ENCODE assay signal across 24 cellular contexts in the genomic region with DNA sequence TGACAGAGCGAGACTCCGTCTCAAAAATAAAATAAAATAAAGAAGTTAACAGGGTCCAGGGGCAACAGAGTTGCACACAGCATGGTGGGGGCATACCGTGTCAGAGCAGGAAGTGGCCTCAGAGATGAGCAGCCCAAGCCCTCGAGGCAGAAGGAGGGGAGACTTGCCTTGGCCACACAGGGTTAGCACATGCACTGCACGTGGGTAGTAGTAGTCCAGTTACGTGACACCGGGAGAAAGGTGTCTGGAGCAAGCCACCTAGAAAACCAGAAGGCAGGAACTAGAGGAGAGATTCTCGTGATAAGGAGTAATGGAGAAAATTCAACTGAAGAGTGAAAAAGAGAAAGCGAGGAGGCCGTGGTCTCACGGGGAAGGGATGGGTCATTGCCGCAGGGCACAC. TPM values are rescaled to one million over a fixed set of nuclear protein-coding genes. Genes with fewer than 3 reads are reported as not detected.
DNase-seq lines count a peak whose midpoint lies in the region; ATAC-seq and TF ChIP-seq lines count a peak whose summit lies in the region.
"Had no signal": no experiment of that assay in that cellular context is flagged by ENCODE, and none has a peak within 500 bp of the region (broad histone marks: within the 10 kb centered on the region; RNA-seq: fewer than 3 reads in every experiment).

No MANE protein-coding gene starts in this region.

- H3K36me3 Mint-ChIP-seq in activated T-cell treated with anti-CD3 and anti-CD28 coated beads, Interleukin-2, amount 50 U/mL, for 4 hours (ENCODE audit: insufficient read depth): no peaks in the 10 kb centered on the region

- no peak overlapping the region for H3K9ac ChIP-seq in neuronal stem cell (ENCODE audit: low read depth, low read length, poor library complexity)
- H3K9ac ChIP-seq: BLaER1 had no signal

- WGBS in heart left ventricle, 4 donors: 85 to 89% (median 87%) methylated on average over 12 of the region's 12 CpGs
- WGBS in neuronal stem cell (ENCODE audit: extremely low coverage in 2 of 2, insufficient read length in 2 of 2, insufficient replicate concordance in 1 of 2), 2 donors: no CpG with 5 or more reads among the region's 12 CpGs
- WGBS in sigmoid colon, 2 donors: 85 to 93% methylated on average over 12 of the region's 12 CpGs

- H3K23ac ChIP-seq in neuronal stem cell (ENCODE audit: low read depth, low read length, poor library complexity): peak overlapping the region; percentile 57

- no peak overlapping the region for H2BK12ac ChIP-seq in neuronal stem cell (ENCODE audit: low read length)

- no peaks in the 10 kb centered on the region for H3K9me3 Mint-ChIP-seq in activated T-cell treated with anti-CD3 and anti-CD28 coated beads, Interleukin-2, amount 50 U/mL, for 4 hours
- H3K9me3 Mint-ChIP-seq: CD4-positive, alpha-beta T cell had no signal

- H4K91ac ChIP-seq in neuronal stem cell (ENCODE audit: low read depth, low read length, poor library complexity): no peak overlapping the region

- no peaks in the 10 kb centered on the region for H3K9me3 ChIP-seq in heart left ventricle
- H3K9me3 ChIP-seq in RWPE2 (ENCODE audit: severe bottlenecking): no peaks in the 10 kb centered on the region
- no peaks in the 10 kb centered on the region for H3K9me3 ChIP-seq in neuronal stem cell (replicated peaks in 1 of 2; ENCODE audit: control insufficient read depth in 2 of 2, insufficient read depth in 1 of 2, low read depth in 1 of 2, low read length in 2 of 2)
- no peaks in the 10 kb centered on the region for H3K9me3 ChIP-seq in sigmoid colon
- H3K9me3 ChIP-seq: BLaER1 had no signal

- H3K14ac ChIP-seq in neuronal stem cell (ENCODE audit: low read length): no peak overlapping the region

- ATAC-seq in heart left ventricle: no peak
- ATAC-seq in RWPE2 (ENCODE audit: low read depth): no peak
- no peak for ATAC-seq in activated T-cell treated with anti-CD3 and anti-CD28 coated beads, Interleukin-2, amount 50 U/mL, for 4 hours
- ATAC-seq: HCT116 had no signal

- no peak overlapping the region for H3K4me2 ChIP-seq in neuronal stem cell (ENCODE audit: insufficient read depth, low read length, poor library complexity, severe bottlenecking)
- H3K4me2 ChIP-seq: BLaER1 had no signal

- H2BK120ac ChIP-seq in neuronal stem cell (ENCODE audit: low read depth, low read length): peak overlapping the region; percentile 26

- H4K8ac ChIP-seq in neuronal stem cell (ENCODE audit: low read depth, low read length): no peak overlapping the region

- H3K27me3 ChIP-seq in heart left ventricle (no peaks in the 10 kb centered on the region), RWPE2 (ENCODE audit: insufficient read depth, poor library complexity, severe bottlenecking) (no peaks in the 10 kb centered on the region), neuronal stem cell (ENCODE audit: control insufficient read depth in 3 of 3, insufficient read depth in 3 of 3, low read depth in 1 of 3, low read length in 3 of 3) (no peaks in the 10 kb centered on the region), sigmoid colon (no peaks in the 10 kb centered on the region)
- H3K27me3 ChIP-seq: BLaER1 had no signal

- peaks cover 0 to 26% (median 5%) of the 10 kb centered on the region in 12 donors for H3K4me1 ChIP-seq in heart left ventricle
- peaks cover 21% of the 10 kb centered on the region for H3K4me1 ChIP-seq in RWPE2 (ENCODE audit: insufficient read depth, poor library complexity, severe bottlenecking)
- H3K4me1 ChIP-seq in neuronal stem cell (ENCODE audit: control insufficient read depth in 2 of 2, insufficient read depth in 1 of 2, low read depth in 1 of 2, low read length in 2 of 2): peaks cover 6 to 8% of the 10 kb centered on the region in 2 donors
- H3K4me1 ChIP-seq in sigmoid colon: peaks cover 0 to 10% (median 8%) of the 10 kb centered on the region in 4 donors

- no peaks in the 10 kb centered on the region for H3K79me1 ChIP-seq in neuronal stem cell (ENCODE audit: low read depth, low read length)

- intact Hi-C loops in cardiac septum (cut with DNase I) (no loop called here), heart left ventricle (cut with DNase I) (loop anchor here in 3 of 10 donors (5.0 to 10.0 kb wide), 3 partner anchors 173 to 473 kb away; a partner anchor contains a TSS), sigmoid colon (cut with DNase I) (no loop called here)

- H2BK5ac ChIP-seq in neuronal stem cell (ENCODE audit: low read length): no peak overlapping the region

- H3K27me3 Mint-ChIP-seq in activated T-cell treated with anti-CD3 and anti-CD28 coated beads, Interleukin-2, amount 50 U/mL, for 4 hours (ENCODE audit: low read depth): peaks cover 5% of the 10 kb centered on the region

- H3K18ac ChIP-seq in neuronal stem cell (ENCODE audit: low read length): no peak overlapping the region

- DNase-seq in cardiac septum (ENCODE audit: low spot score): peak; percentile 24
- DNase-seq in heart left ventricle: no peak
- DNase-seq in RWPE2 (ENCODE audit: low spot score): no peak
- DNase-seq in neuronal stem cell (ENCODE audit: low spot score): no peak
- peak; percentile 29 for DNase-seq in sigmoid colon
- DNase-seq in HEK293T (ENCODE audit: extremely low spot score): no peak
- DNase-seq in NCI-H2081 (lab: John Stamatoyannopoulos, UW): no peak
- no peak for DNase-seq in activated T-cell treated with anti-CD3 and anti-CD28 coated beads, Interleukin-2, amount 50 U/mL, for 4 hours
- DNase-seq: DMS53, KBM-7, MM.1S, NCI-H1694, NCI-H2029 treated with DMSO at 0.1 percent for 48 hours, NCI-H2227 treated with DMSO at 0.1 percent for 48 hours, NCI-H526 treated with DMSO at 0.1 percent for 48 hours, RPMI8226, SIG-M5 had no signal

- TF ChIP-seq EP300 in sigmoid colon (IDR thresholded peaks at IDR 0.05): no peak

- H3K4me1 Mint-ChIP-seq in activated T-cell treated with anti-CD3 and anti-CD28 coated beads, Interleukin-2, amount 50 U/mL, for 4 hours (ENCODE audit: low read depth): peaks cover 12% of the 10 kb centered on the region

- H3K4me3 Mint-ChIP-seq in activated T-cell treated with anti-CD3 and anti-CD28 coated beads, Interleukin-2, amount 50 U/mL, for 4 hours: no peak overlapping the region
- H3K4me3 Mint-ChIP-seq: CD4-positive, alpha-beta T cell had no signal

- no peaks in the 10 kb centered on the region for H3K36me3 ChIP-seq in heart left ventricle
- no peaks in the 10 kb centered on the region for H3K36me3 ChIP-seq in RWPE2 (ENCODE audit: low read depth)
- no peaks in the 10 kb centered on the region for H3K36me3 ChIP-seq in neuronal stem cell (replicated peaks in 1 of 2; ENCODE audit: control insufficient read depth in 2 of 2, insufficient read depth in 2 of 2, low read length in 2 of 2)
- no peaks in the 10 kb centered on the region for H3K36me3 ChIP-seq in sigmoid colon
- H3K36me3 ChIP-seq: BLaER1 had no signal

- H3K27ac ChIP-seq in heart left ventricle (peak overlapping the region in 2 of 12 donors; percentile 20 to 22), RWPE2 (ENCODE audit: poor library complexity, severe bottlenecking) (peak overlapping the region; percentile 73), neuronal stem cell (replicated peaks; ENCODE audit: low read length) (no peak overlapping the region), sigmoid colon (no peak overlapping the region)
- H3K27ac ChIP-seq: BLaER1, SK-N-MC had no signal

- CTCF ChIA-PET in HEK293T (lab: Yijun Ruan, JAX): no interaction called here

- POLR2A ChIA-PET in HEK293T (lab: Yijun Ruan, JAX): interaction anchor here (1.0 kb wide), 1 partner anchor 129 kb away, joined by 3 read pairs; no protein-coding TSS in a partner anchor

- H3K4ac ChIP-seq in neuronal stem cell (ENCODE audit: low read length): no peak overlapping the region

- H3K4me3 ChIP-seq in heart left ventricle (no peak overlapping the region), RWPE2 (ENCODE audit: severe bottlenecking) (no peak overlapping the region), neuronal stem cell (ENCODE audit: low read length in 2 of 2) (no peak overlapping the region), sigmoid colon (no peak overlapping the region)
- H3K4me3 ChIP-seq: BLaER1, PC-9, SK-N-MC had no signal

- TF ChIP-seq POLR2A in heart left ventricle (IDR thresholded peaks at IDR 0.05): no peak
- TF ChIP-seq POLR2A in sigmoid colon (IDR thresholded peaks at IDR 0.05): no peak

- peak overlapping the region; percentile 51 for H2AK5ac ChIP-seq in neuronal stem cell (ENCODE audit: low read depth, low read length)

- no peak overlapping the region for H2AFZ ChIP-seq in neuronal stem cell (ENCODE audit: low read length)

- H2BK15ac ChIP-seq in neuronal stem cell (ENCODE audit: low read length): no peak overlapping the region

- no peak for TF ChIP-seq CTCF in heart left ventricle (IDR thresholded peaks at IDR 0.05)
- TF ChIP-seq CTCF in RWPE2 (IDR thresholded peaks at IDR 0.05; ENCODE audit: poor library complexity, severe bottlenecking): no peak
- no peak for TF ChIP-seq CTCF in sigmoid colon (IDR thresholded peaks at IDR 0.05)

TF ChIP-seq in HEK293T, 16 proteins besides CTCF, POLR2A, EP300 and RAD21:
- TF ChIP-seq FOXM1 (IDR thresholded peaks at IDR 0.05; ENCODE audit: borderline replicate concordance): no peak

RNA-seq across cellular contexts. Expression of a gene that starts 9.8 kb away (rescaled TPM):
- 7.2 TPM for total RNA-seq in cardiac septum
- 10 to 100 TPM in 6 of 9 donors, 1 to 10 TPM in 3; 6.7 to 17.9 (median 10.8) TPM for total RNA-seq in heart left ventricle
- 1 to 10 TPM; 4.6 to 6.2 TPM for polyA plus RNA-seq in heart left ventricle
- polyA plus RNA-seq in neuronal stem cell (2013, experiment 1 of 2): 32.4 TPM
- 33.1 TPM for polyA plus RNA-seq in neuronal stem cell (2013, experiment 2 of 2)
- 10 to 100 TPM in 3 of 4 donors, 1 to 10 TPM in 1; 7.6 to 38.8 (median 13.6) TPM for total RNA-seq in sigmoid colon
- polyA plus RNA-seq in sigmoid colon: 10 to 100 TPM in 1 of 3 donors, 1 to 10 TPM in 2; 6.2 to 22.2 (median 7.2) TPM
- total RNA-seq in activated T-cell treated with anti-CD3 and anti-CD28 coated beads, Interleukin-2, amount 50 U/mL, for 4 hours: not detected
- total RNA-seq: CD4-positive, alpha-beta T cell; HT-29; LHCN-M2 had no signal

RNA-seq across cellular contexts. Expression of a gene that starts 22.4 kb away (rescaled TPM):
- total RNA-seq in cardiac septum: 9.3 TPM
- 10 to 100 TPM in 6 of 9 donors, 1 to 10 TPM in 3; 6.8 to 18.3 (median 10.5) TPM for total RNA-seq in heart left ventricle
- polyA plus RNA-seq in heart left ventricle: 10 to 100 TPM in 1 of 2 donors, 1 to 10 TPM in 1; 5.3 to 15.4 TPM
- polyA plus RNA-seq in neuronal stem cell (2013, experiment 1 of 2): 8.7 TPM
- 8.8 TPM for polyA plus RNA-seq in neuronal stem cell (2013, experiment 2 of 2)
- 10 to 100 TPM; 20.1 to 22.1 (median 20.8) TPM for total RNA-seq in sigmoid colon
- polyA plus RNA-seq in sigmoid colon: 10 to 100 TPM; 14.8 to 24.0 (median 15.6) TPM
- total RNA-seq in activated T-cell treated with anti-CD3 and anti-CD28 coated beads, Interleukin-2, amount 50 U/mL, for 4 hours: 10 to 100 TPM; 22.2 to 23.7 (median 22.4) TPM

RNA-seq across cellular contexts. Expression of a gene that starts 46.1 kb away (rescaled TPM):
- total RNA-seq in cardiac septum: 505 TPM
- 1,000 to 10,000 TPM in 1 of 9 donors, 100 to 1,000 TPM in 8; 458 to 1,005 (median 615) TPM for total RNA-seq in heart left ventricle
- 100 to 1,000 TPM; 525 to 727 TPM for polyA plus RNA-seq in heart left ventricle
- polyA plus RNA-seq in neuronal stem cell (2013, experiment 1 of 2): 296 TPM
- 293 TPM for polyA plus RNA-seq in neuronal stem cell (2013, experiment 2 of 2)
- total RNA-seq in sigmoid colon: 100 to 1,000 TPM; 170 to 377 (median 267) TPM
- 100 to 1,000 TPM; 397 to 979 (median 712) TPM for polyA plus RNA-seq in sigmoid colon
- total RNA-seq in activated T-cell treated with anti-CD3 and anti-CD28 coated beads, Interleukin-2, amount 50 U/mL, for 4 hours: 100 to 1,000 TPM; 192 to 205 (median 201) TPM

Comparison
In these comparisons a context has a peak if more than half of its experiments do, and no peak if none do; other contexts are left out.
1. DNase-seq: peak in cardiac septum (single experiment) and sigmoid colon (single experiment); none in heart left ventricle (0 of 5), RWPE2 (single experiment), neuronal stem cell (single experiment), HEK293T (single experiment), NCI-H2081 (0 of 2) and activated T-cell treated with anti-CD3 and anti-CD28 coated beads, Interleukin-2, amount 50 U/mL, for 4 hours (single experiment).